In genomic region chr6:89819336-89820130, GRCh38 we compare ENCODE assay signal across 8 cellular contexts. TPM values are rescaled to one million over a fixed set of nuclear protein-coding genes. Genes with fewer than 3 reads are reported as not detected.
A peak's percentile ranks its signal among the peaks of the same experiment; 100 is the strongest.
DNase-seq lines count a peak whose midpoint lies in the region; FAIRE-seq and TF ChIP-seq lines count a peak whose summit lies in the region.

MDN1 (minus strand) TSS chr6:89819794; CDS start chr6:89819607, 187 bp downstream.

- H2AFZ ChIP-seq in neuronal stem cell (ENCODE audit: low read length), result peak within 1 kb of the TSS; percentile 83

- H2AK5ac ChIP-seq in neuronal stem cell (ENCODE audit: low read depth, low read length), result peak within 1 kb of the TSS; percentile 24

- H3K9me3 Mint-ChIP-seq in activated naive CD4-positive, alpha-beta T cell treated with anti-CD3 and anti-CD28 coated beads for 36 hours, result no peaks in the 10 kb centered on the region

- H3K4me2 ChIP-seq in neuronal stem cell (ENCODE audit: insufficient read depth, low read length, poor library complexity, severe bottlenecking), result peak within 1 kb of the TSS; percentile 94

- peak within 1 kb of the TSS; percentile 96 for H3K9ac ChIP-seq in neuronal stem cell (ENCODE audit: low read depth, low read length, poor library complexity)

- peak within 1 kb of the TSS; percentile 82 for H3K4me3 Mint-ChIP-seq in activated naive CD4-positive, alpha-beta T cell treated with anti-CD3 and anti-CD28 coated beads for 36 hours

- peak within 1 kb of the TSS; percentile 86 for H3K18ac ChIP-seq in neuronal stem cell (ENCODE audit: low read length)

- TF ChIP-seq CTCF in HFF-Myc (IDR thresholded peaks at IDR 0.05; ENCODE audit: low read depth, low read length, missing control alignments), result no peak
- no peak for TF ChIP-seq CTCF in subcutaneous adipose tissue (IDR thresholded peaks at IDR 0.05; ENCODE audit: low read depth)

- CTCF ChIA-PET in activated naive CD4-positive, alpha-beta T cell treated with anti-CD3 and anti-CD28 coated beads for 36 hours (lab: Charles Lee), result interaction anchor here (0.6 to 1.4 kb wide), 5 partner anchors 10 to 685 kb away, joined by 3 to 8 read pairs (median 5); partner anchors contain the start of gene CASP8AP2

- H3K14ac ChIP-seq in neuronal stem cell (ENCODE audit: low read length), result no peak within 1 kb of the TSS

- peak within 1 kb of the TSS; percentile 78 for H4K8ac ChIP-seq in neuronal stem cell (ENCODE audit: low read depth, low read length)

- peaks cover 2 to 7% of the 10 kb centered on the region in 2 donors for H3K4me1 ChIP-seq in neuronal stem cell (ENCODE audit: control insufficient read depth in 2 of 2, insufficient read depth in 1 of 2, low read depth in 1 of 2, low read length in 2 of 2)

- DNase-seq in GM04503 (ENCODE audit: low read depth), result peak; percentile 69
- peak; percentile 86 for DNase-seq in HFF-Myc (ENCODE audit: extremely low read depth, low read depth)
- DNase-seq in NAMALWA (ENCODE audit: low spot score), result peak; percentile 96
- peak; percentile 95 for DNase-seq in SK-N-DZ (ENCODE audit: low spot score)
- peak; percentile 94 for DNase-seq in activated naive CD4-positive, alpha-beta T cell treated with anti-CD3 and anti-CD28 coated beads for 36 hours
- DNase-seq in frontal cortex (ENCODE audit: low spot score in 2 of 2), result peak; percentile 75 to 92
- peak; percentile 93 for DNase-seq in neuronal stem cell (ENCODE audit: low spot score)

- H3K27ac Mint-ChIP-seq in activated naive CD4-positive, alpha-beta T cell treated with anti-CD3 and anti-CD28 coated beads for 36 hours, result peak within 1 kb of the TSS; percentile 88

- intact Hi-C loops in activated naive CD4-positive, alpha-beta T cell treated with anti-CD3 and anti-CD28 coated beads for 36 hours (cut with micrococcal nuclease), result loop anchor here (1.0 to 10.0 kb wide), 9 partner anchors 10 to 855 kb away; partner anchors contain the start of genes BACH2, CASP8AP2, LYRM2 and MAP3K7

- WGBS in neuronal stem cell (ENCODE audit: extremely low coverage in 2 of 2, insufficient read length in 2 of 2, insufficient replicate concordance in 1 of 2), 2 donors, result no CpG with 5 or more reads among the region's 65 CpGs

- no peak within 1 kb of the TSS for H3K4ac ChIP-seq in neuronal stem cell (ENCODE audit: low read length)

- no peak for FAIRE-seq in frontal cortex (lab: Jason Lieb, UNC)

- no peaks in the 10 kb centered on the region for H3K27me3 Mint-ChIP-seq in activated naive CD4-positive, alpha-beta T cell treated with anti-CD3 and anti-CD28 coated beads for 36 hours (ENCODE audit: low read depth)

- H3K4me1 Mint-ChIP-seq in activated naive CD4-positive, alpha-beta T cell treated with anti-CD3 and anti-CD28 coated beads for 36 hours (ENCODE audit: low read depth), result peaks cover 36% of the 10 kb centered on the region

- H3K9me3 ChIP-seq in neuronal stem cell (replicated peaks in 1 of 2; ENCODE audit: control insufficient read depth in 2 of 2, insufficient read depth in 1 of 2, low read depth in 1 of 2, low read length in 2 of 2), result no peaks in the 10 kb centered on the region

- no peak within 1 kb of the TSS for H4K91ac ChIP-seq in neuronal stem cell (ENCODE audit: low read depth, low read length, poor library complexity)

- H2BK5ac ChIP-seq in neuronal stem cell (ENCODE audit: low read length), result peak within 1 kb of the TSS; percentile 7

- H3K27ac ChIP-seq in neuronal stem cell (replicated peaks; ENCODE audit: low read length), result peak within 1 kb of the TSS; percentile 69

- H3K4me3 ChIP-seq in HFF-Myc (replicated peaks; ENCODE audit: low read depth, low read length) (peak within 1 kb of the TSS; percentile 100), neuronal stem cell (ENCODE audit: low read length in 2 of 2) (peak within 1 kb of the TSS; percentile 83 to 94)

- peaks cover 0 to 3% of the 10 kb centered on the region in 2 donors for H3K36me3 ChIP-seq in neuronal stem cell (replicated peaks in 1 of 2; ENCODE audit: control insufficient read depth in 2 of 2, insufficient read depth in 2 of 2, low read length in 2 of 2)

- H3K36me3 Mint-ChIP-seq in activated naive CD4-positive, alpha-beta T cell treated with anti-CD3 and anti-CD28 coated beads for 36 hours (ENCODE audit: low read depth), result peaks cover 4% of the 10 kb centered on the region

- no peak within 1 kb of the TSS for H2BK120ac ChIP-seq in neuronal stem cell (ENCODE audit: low read depth, low read length)

- H3K27me3 ChIP-seq in neuronal stem cell (ENCODE audit: control insufficient read depth in 3 of 3, insufficient read depth in 3 of 3, low read depth in 1 of 3, low read length in 3 of 3), result no peaks in the 10 kb centered on the region

- peaks cover 6% of the 10 kb centered on the region for H3K79me1 ChIP-seq in neuronal stem cell (ENCODE audit: low read depth, low read length)

- H3K23ac ChIP-seq in neuronal stem cell (ENCODE audit: low read depth, low read length, poor library complexity), result peak within 1 kb of the TSS; percentile 94

- no peak within 1 kb of the TSS for H2BK12ac ChIP-seq in neuronal stem cell (ENCODE audit: low read length)

- no peak within 1 kb of the TSS for H2BK15ac ChIP-seq in neuronal stem cell (ENCODE audit: low read length)

RNA-seq across cellular contexts. Expression of gene MDN1, which starts in this region (rescaled TPM):
- 11.8 and 18.6 TPM in 2 replicates for polyA plus RNA-seq in SK-N-DZ (2014; cell fraction: cytosol; rRNA removed)
- 53.3 and 57.7 TPM in 2 replicates for polyA plus RNA-seq in SK-N-DZ (2014; cell fraction: nucleus; rRNA removed)
- total RNA-seq in activated naive CD4-positive, alpha-beta T cell treated with anti-CD3 and anti-CD28 coated beads for 36 hours, result 10 to 100 TPM; 42.1 to 52.1 TPM
- total RNA-seq in frontal cortex (23.6 TPM), subcutaneous adipose tissue (10 to 100 TPM; 23.3 to 41.3 (median 24.5) TPM)
- 9.6 TPM for polyA plus RNA-seq in neuronal stem cell (2013, experiment 1 of 2)
- 9.4 TPM for polyA plus RNA-seq in neuronal stem cell (2013, experiment 2 of 2)

Comparison
In these comparisons a context has a peak if more than half of its experiments do, and no peak if none do; other contexts are left out.
1. Peak in every context shown above with its lines: DNase-seq, H3K4me3 ChIP-seq and H3K27ac ChIP-seq.